ENCODE assay signal across 1 cellular context in genomic region chr5:181189962-181190710, GRCh38.
TF ChIP-seq lines count a peak whose summit lies in the region.

No MANE protein-coding gene starts in this region.

TF ChIP-seq in HEK293, 187 proteins besides CTCF, POLR2A, EP300 and RAD21 (continued from another document and continues in another):
- TF ChIP-seq ZNF518A (tag by site-specific recombination; conservative IDR thresholded peaks at IDR 0.05; ENCODE audit: low read depth) (no peak), ZNF404 (tag by site-specific recombination; IDR thresholded peaks at IDR 0.05) (no peak), ZNF645 (tag by site-specific recombination; IDR thresholded peaks at IDR 0.05) (no peak), ZNF555 (tag by site-specific recombination; conservative IDR thresholded peaks at IDR 0.05) (no peak), SCRT1 (tag by site-specific recombination; IDR thresholded peaks at IDR 0.05; ENCODE audit: borderline replicate concordance) (no peak), ZNF639 (tag by site-specific recombination; IDR thresholded peaks at IDR 0.05) (no peak), ZNF530 (tag by site-specific recombination; IDR thresholded peaks at IDR 0.05; ENCODE audit: low read depth) (no peak), REST (tag by site-specific recombination; IDR thresholded peaks at IDR 0.05) (no peak), ZNF548 (tag by site-specific recombination; IDR thresholded peaks at IDR 0.05) (no peak), ZNF138 (tag by site-specific recombination; IDR thresholded peaks at IDR 0.05; ENCODE audit: borderline replicate concordance) (no peak), ZNF362 (tag by site-specific recombination; IDR thresholded peaks at IDR 0.05) (no peak), ZXDB (tag by site-specific recombination; IDR thresholded peaks at IDR 0.05) (no peak), ZNF585B (tag by site-specific recombination; IDR thresholded peaks at IDR 0.05) (no peak), ZBTB7A (tag by site-specific recombination; IDR thresholded peaks at IDR 0.05; ENCODE audit: low read depth) (no peak), MZF1 (tag by site-specific recombination; IDR thresholded peaks at IDR 0.05; ENCODE audit: borderline replicate concordance) (no peak), ZNF223 (tag by site-specific recombination; IDR thresholded peaks at IDR 0.05) (no peak), BCL11A (tag by site-specific recombination; IDR thresholded peaks at IDR 0.05; ENCODE audit: low read depth) (no peak), PBX3 (CRISPR knock-in tag; IDR thresholded peaks at IDR 0.05) (peak; percentile 20; the same call in 1 of the 2 replicates), KLF17 (tag by site-specific recombination; IDR thresholded peaks at IDR 0.05) (no peak), ZNF394 (tag by site-specific recombination; IDR thresholded peaks at IDR 0.05; ENCODE audit: borderline replicate concordance) (no peak; the same call in 1 of the 2 replicates), KLF10 (tag by site-specific recombination; IDR thresholded peaks at IDR 0.05) (no peak), ZNF830 (tag by site-specific recombination; IDR thresholded peaks at IDR 0.05; ENCODE audit: low read depth) (no peak), INSM2 (tag by site-specific recombination; IDR thresholded peaks at IDR 0.05) (no peak), ZNF266 (tag by site-specific recombination; IDR thresholded peaks at IDR 0.05; ENCODE audit: low read depth) (no peak), SP7 (tag by site-specific recombination; IDR thresholded peaks at IDR 0.05) (no peak), ZSCAN30 (tag by site-specific recombination; IDR thresholded peaks at IDR 0.05) (0 out of 2 replicates have a peak, but pooled peaks have one; percentile 9), IKZF3 (tag by site-specific recombination; IDR thresholded peaks at IDR 0.05) (no peak), SP3 (tag by site-specific recombination; IDR thresholded peaks at IDR 0.05) (no peak; the same call in 1 of the 2 replicates), ZNF184 (tag by site-specific recombination; IDR thresholded peaks at IDR 0.05) (no peak), SETDB1 (IDR thresholded peaks at IDR 0.05; ENCODE audit: insufficient read length, low read length) (no peak), ZNF292 (tag by site-specific recombination; IDR thresholded peaks at IDR 0.05; ENCODE audit: borderline replicate concordance, low read depth) (no peak), ZNF214 (tag by site-specific recombination; IDR thresholded peaks at IDR 0.05; ENCODE audit: borderline replicate concordance) (no peak), ZNF626 (tag by site-specific recombination; IDR thresholded peaks at IDR 0.05) (no peak), ZNF26 (tag by site-specific recombination; IDR thresholded peaks at IDR 0.05) (no peak), OSR2 (tag by site-specific recombination; IDR thresholded peaks at IDR 0.05) (no peak), ZNF792 (tag by site-specific recombination; IDR thresholded peaks at IDR 0.05) (no peak), ZNF280D (tag by site-specific recombination; IDR thresholded peaks at IDR 0.05) (no peak)
